ENCODE assay signal across 8 cellular contexts in the genomic region with DNA sequence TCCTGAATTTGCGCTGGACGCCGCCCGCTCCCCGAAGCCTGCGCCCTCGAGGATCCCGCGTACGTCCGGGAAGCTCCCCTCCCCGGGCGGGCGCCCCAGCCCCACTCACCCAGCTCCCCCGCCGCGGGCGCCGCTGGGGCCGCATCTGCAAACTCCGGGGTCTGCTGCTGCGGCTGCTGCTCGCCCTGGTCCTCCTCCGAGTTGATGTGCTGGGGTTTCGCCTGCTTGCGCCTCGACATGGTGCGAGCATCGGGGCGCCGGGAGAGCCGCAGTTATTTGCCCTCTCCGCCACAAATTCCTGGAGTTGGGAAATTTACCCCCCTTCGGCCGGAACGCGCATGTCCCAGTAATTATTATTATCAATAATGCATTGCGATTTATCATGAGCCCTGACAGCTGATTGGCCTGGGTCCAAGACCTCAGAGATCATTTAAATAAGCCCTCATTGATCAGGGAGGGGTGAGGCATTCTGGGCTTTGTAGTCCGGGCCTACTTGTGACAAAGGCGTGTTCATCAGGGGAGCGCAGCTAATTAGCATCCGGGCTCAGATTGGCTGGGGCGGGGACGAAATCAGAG. TPM values are rescaled to one million over a fixed set of nuclear protein-coding genes. Genes with fewer than 3 reads are reported as not detected.
DNase-seq lines count a peak whose midpoint lies in the region; ATAC-seq and TF ChIP-seq lines count a peak whose summit lies in the region.

TSS of gene SALL4 (minus strand) at position 352 of the 576 bp plus-strand sequence. CDS start at position 239, 113 bp downstream.

- peak within 1 kb of the TSS; percentile 89 for H3K4me3 Mint-ChIP-seq in HFFc6

- peaks cover 11% of the 10 kb centered on the region for H3K27me3 Mint-ChIP-seq in HFFc6 (ENCODE audit: insufficient read depth)

- in situ Hi-C loops in astrocyte of the cerebellum (cut with HindIII; ENCODE audit: low sequenced_read_pairs) = no loop called here

- no peak within 1 kb of the TSS; the same call in 1 of the 2 replicates for H3K27ac Mint-ChIP-seq in HFFc6

- peak within 1 kb of the TSS; percentile 95 for H3K27ac ChIP-seq in iPS-18a (ENCODE audit: low read length)
- no peak within 1 kb of the TSS for H3K27ac ChIP-seq in spleen

- H3K9me3 Mint-ChIP-seq in HFFc6 = no peaks in the 10 kb centered on the region

- H3K9ac ChIP-seq in iPS-18a (ENCODE audit: low read length) = peak within 1 kb of the TSS; percentile 99

- ATAC-seq in HG03439 (IDR thresholded peaks at IDR 0.05; ENCODE audit: unreplicated experiment) (no peak), GM18498 (IDR thresholded peaks at IDR 0.05; ENCODE audit: unreplicated experiment) (no peak), HG03520 (IDR thresholded peaks at IDR 0.05; ENCODE audit: unreplicated experiment) (no peak)

- no peak for TF ChIP-seq POLR2A in spleen (IDR thresholded peaks at IDR 0.05)

- TF ChIP-seq CTCF in HFFc6 (IDR thresholded peaks at IDR 0.05) (no peak), astrocyte of the cerebellum (IDR thresholded peaks at IDR 0.05; ENCODE audit: low read depth, low read length, missing control alignments) (no peak), spleen (IDR thresholded peaks at IDR 0.05 in 8 of 11, conservative IDR thresholded peaks at IDR 0.05 in 3 of 11) (no peak)

- H3K9me3 ChIP-seq in iPS-18a (ENCODE audit: control insufficient read depth, low read depth, low read length) (no peaks in the 10 kb centered on the region), spleen (no peaks in the 10 kb centered on the region)

- H3K36me3 ChIP-seq in iPS-18a (ENCODE audit: control insufficient read depth, low read depth, low read length) (peaks cover 1% of the 10 kb centered on the region), spleen (no peaks in the 10 kb centered on the region)

- no peak for DNase-seq in HFFc6
- no peak for DNase-seq in astrocyte of the cerebellum (ENCODE audit: low read depth)
- no peak for DNase-seq in spleen
- DNase-seq in midbrain (lab: John Stamatoyannopoulos, UW) = no peak

- intact Hi-C loops in spleen (cut with DNase I; ENCODE audit: low total_unique reads) = no loop called here

- H3K4me3 ChIP-seq in astrocyte of the cerebellum (ENCODE audit: low read depth, low read length) (peak within 1 kb of the TSS; percentile 50), iPS-18a (ENCODE audit: low read length) (peak within 1 kb of the TSS; percentile 95), spleen (peak within 1 kb of the TSS; percentile 5 to 66 (median 38))

- no peaks in the 10 kb centered on the region for H3K36me3 Mint-ChIP-seq in HFFc6 (ENCODE audit: low read depth)

- H3K4me1 ChIP-seq in iPS-18a (ENCODE audit: control insufficient read depth, low read depth, low read length) (peaks cover 27% of the 10 kb centered on the region), spleen (peaks cover 7 to 31% (median 22%) of the 10 kb centered on the region in 6 donors)

- peaks cover 36% of the 10 kb centered on the region for H3K4me1 Mint-ChIP-seq in HFFc6 (ENCODE audit: low read depth)

- H3K27me3 ChIP-seq in iPS-18a (ENCODE audit: control insufficient read depth, insufficient read depth, low read length) (no peaks in the 10 kb centered on the region), spleen (replicated peaks in 1 of 7) (peaks cover 3 to 77% (median 41%) of the 10 kb centered on the region in 7 donors)

- WGBS in spleen, 5 donors = 42 to 50% (median 46%) methylated on average over 30 to 44 of the region's 44 CpGs

RNA-seq across cellular contexts. Expression of gene SALL4, which starts in this region (rescaled TPM):
- under 1 TPM; 0.29 to 0.81 (median 0.36) TPM for total RNA-seq in HFFc6 (2021; fragmentation: NEBNext Ultra II Directional; extraction: Animal tissue kit (Norgen Biotek cat#: 25700))
- total RNA-seq in spleen = 1 to 10 TPM in 2 of 7 donors, under 1 TPM in 5; 0.20 to 2.3 (median 0.47) TPM
- polyA plus RNA-seq in spleen = under 1 TPM; 0.06 to 0.38 (median 0.37) TPM

Comparison
In these comparisons a context has a peak if more than half of its experiments do, and no peak if none do; other contexts are left out.
1. H3K4me3 ChIP-seq: peak in every context shown above with its lines; median percentile 95 in iPS-18a; 50 in astrocyte of the cerebellum; 38 in spleen.